ENCODE assay signal across 18 cellular contexts in genomic region chr3:36960502-36960901, GRCh38.
"Had no signal": no experiment of that assay in that cellular context is flagged by ENCODE, and none has a peak within 500 bp of the region (broad histone marks: within the 10 kb centered on the region; RNA-seq: fewer than 3 reads in every experiment).

No MANE protein-coding gene starts in this region.

- ATAC-seq: activated T-cell treated with anti-CD3 and anti-CD28 coated beads, Interleukin-2, amount 50 U/mL, for 4 hours; activated T-helper 17 cell treated with anti-CD3 and anti-CD28 coated beads, Interleukin-2, amount 50 U/mL, for 72 hours had no signal

- H3K27me3 Mint-ChIP-seq: activated CD4-positive, alpha-beta memory T cell treated with anti-CD3 and anti-CD28 coated beads for 36 hours; activated CD4-positive, alpha-beta T cell treated with anti-CD3 and anti-CD28 coated beads, Interleukin-2, amount 10 ng/mL, durations not matched to agents 7 days and 5 days; activated naive CD8-positive, alpha-beta T cell; activated T-helper 17 cell treated with anti-CD3 and anti-CD28 coated beads, Interleukin-2, amount 50 U/mL, for 72 hours; brain; central memory CD8-positive, alpha-beta T cell had no signal

- H3K4me2 ChIP-seq: PC-9 had no signal

- H3K4me3 ChIP-seq: MG63, PC-9 had no signal

- H2AFZ ChIP-seq: PC-9 had no signal

- H3K9me3 ChIP-seq: MG63 had no signal

- H3K27ac Mint-ChIP-seq: activated CD4-positive, alpha-beta memory T cell treated with anti-CD3 and anti-CD28 coated beads for 36 hours; activated CD4-positive, alpha-beta T cell treated with anti-CD3 and anti-CD28 coated beads, Interleukin-2, amount 10 ng/mL, durations not matched to agents 7 days and 5 days; activated naive CD4-positive, alpha-beta T cell treated with anti-CD3 and anti-CD28 coated beads for 36 hours; activated naive CD8-positive, alpha-beta T cell; activated T-helper 17 cell treated with anti-CD3 and anti-CD28 coated beads, Interleukin-2, amount 50 U/mL, for 72 hours; T-helper 1 cell treated with Interleukin-12 subunit alpha and Interleukin-12 subunit beta and Interleukin-4 antibody, amounts not matched to agents 30 μg/mL and 1 μg/mL, for 36 hours had no signal

- H3K36me3 ChIP-seq: MG63 had no signal

- H3K9me3 Mint-ChIP-seq: activated CD4-positive, alpha-beta memory T cell treated with anti-CD3 and anti-CD28 coated beads for 36 hours; activated CD4-positive, alpha-beta T cell treated with anti-CD3 and anti-CD28 coated beads, Interleukin-2, amount 10 ng/mL, durations not matched to agents 7 days and 5 days; activated naive CD4-positive, alpha-beta T cell treated with anti-CD3 and anti-CD28 coated beads for 36 hours; activated T-cell treated with anti-CD3 and anti-CD28 coated beads, Interleukin-2, amount 50 U/mL, for 4 hours; activated T-helper 17 cell treated with anti-CD3 and anti-CD28 coated beads, Interleukin-2, amount 50 U/mL, for 72 hours; brain; central memory CD8-positive, alpha-beta T cell; T-helper 1 cell treated with Interleukin-12 subunit alpha and Interleukin-12 subunit beta and Interleukin-4 antibody, amounts not matched to agents 30 μg/mL and 1 μg/mL, for 36 hours had no signal

- H3K4me3 Mint-ChIP-seq: activated CD4-positive, alpha-beta memory T cell treated with anti-CD3 and anti-CD28 coated beads for 36 hours; activated CD4-positive, alpha-beta T cell treated with anti-CD3 and anti-CD28 coated beads, Interleukin-2, amount 10 ng/mL, durations not matched to agents 7 days and 5 days; activated naive CD4-positive, alpha-beta T cell treated with anti-CD3 and anti-CD28 coated beads for 36 hours; activated naive CD8-positive, alpha-beta T cell; activated T-cell treated with anti-CD3 and anti-CD28 coated beads, Interleukin-2, amount 50 U/mL, for 4 hours; activated T-helper 17 cell treated with anti-CD3 and anti-CD28 coated beads, Interleukin-2, amount 50 U/mL, for 72 hours; central memory CD8-positive, alpha-beta T cell; T-helper 1 cell treated with Interleukin-12 subunit alpha and Interleukin-12 subunit beta and Interleukin-4 antibody, amounts not matched to agents 30 μg/mL and 1 μg/mL, for 36 hours had no signal

- H3K27ac ChIP-seq: PC-9 had no signal

- FAIRE-seq: astrocyte had no signal

- H3K36me3 Mint-ChIP-seq: activated CD4-positive, alpha-beta memory T cell treated with anti-CD3 and anti-CD28 coated beads for 36 hours; activated naive CD8-positive, alpha-beta T cell; brain had no signal

- DNase-seq: activated CD4-positive, alpha-beta memory T cell treated with anti-CD3 and anti-CD28 coated beads for 36 hours; activated CD4-positive, alpha-beta T cell treated with anti-CD3 and anti-CD28 coated beads, Interleukin-2, amount 10 ng/mL, durations not matched to agents 7 days and 5 days; activated CD4-positive, CD25-positive, alpha-beta regulatory T cell; activated CD8-positive, alpha-beta memory T cell treated with anti-CD3 and anti-CD28 coated beads for 24 hours; activated gamma-delta T cell; activated naive CD4-positive, alpha-beta T cell treated with anti-CD3 and anti-CD28 coated beads for 36 hours; activated T-cell treated with anti-CD3 and anti-CD28 coated beads, Interleukin-2, amount 50 U/mL, for 4 hours; MV-4-11; NCI-H1417 treated with DMSO at 0.1 percent for 48 hours; NCI-H510A treated with DMSO at 0.1 percent for 48 hours; PC-9 had no signal

- H3K27me3 ChIP-seq: MG63 had no signal
